ENCODE assay signal across 27 cellular contexts in genomic region chr14:38003746-38004609, GRCh38.
"Had no signal": no experiment of that assay in that cellular context is flagged by ENCODE, and none has a peak within 500 bp of the region (broad histone marks: within the 10 kb centered on the region; RNA-seq: fewer than 3 reads in every experiment).

No MANE protein-coding gene starts in this region.

- H3K4me1 Mint-ChIP-seq: brain had no signal

- H3K36me3 ChIP-seq: ascending aorta, SJCRH30 had no signal

- H3K9me3 ChIP-seq: ascending aorta, SJCRH30, SK-N-SH had no signal

- H3K9ac ChIP-seq: SK-N-SH had no signal

- DNase-seq: activated CD4-positive, alpha-beta T cell treated with anti-CD3 and anti-CD28 coated beads for 4 hours; activated CD8-positive, alpha-beta memory T cell treated with anti-CD3 and anti-CD28 coated beads, Interleukin-2, amount 50 U/mL, for 48 hours; activated CD8-positive, alpha-beta T cell treated with anti-CD3 and anti-CD28 coated beads, Interleukin-2, amount 10 ng/mL, durations not matched to agents 7 days and 5 days; activated naive CD4-positive, alpha-beta T cell treated with anti-CD3 and anti-CD28 coated beads, Interleukin-2, amount 50 U/mL, for 16 hours; activated T-cell treated with anti-CD3 and anti-CD28 coated beads, Interleukin-2, amount 50 U/mL, for 1 hour; amniotic stem cell; cortex of kidney; MM.1S; NCI-H1105; NCI-H1436; NCI-H1694 treated with DMSO at 0.1 percent for 48 hours; NCI-H2029 treated with DMSO at 0.1 percent for 48 hours; NCI-H2227 treated with DMSO at 0.1 percent for 48 hours; NCI-H446 treated with DMSO at 0.1 percent for 48 hours; NCI-H526 treated with DMSO at 0.1 percent for 48 hours; OCI-M1; Right ventricle myocardium superior; SJCRH30; SK-N-SH; T-helper 1 cell had no signal

- H3K9me3 Mint-ChIP-seq: brain; central memory CD8-positive, alpha-beta T cell had no signal

- ATAC-seq: activated CD4-positive, CD25-positive, alpha-beta regulatory T cell treated with anti-CD3 and anti-CD28 coated beads, Interleukin-2, amount 50 U/mL, for 24 hours; activated CD8-positive, alpha-beta T cell treated with anti-CD3 and anti-CD28 coated beads, Interleukin-2, amount 10 ng/mL, durations not matched to agents 7 days and 5 days; Panc1 had no signal

- H3K27ac Mint-ChIP-seq: activated CD8-positive, alpha-beta T cell treated with anti-CD3 and anti-CD28 coated beads, Interleukin-2, amount 10 ng/mL, durations not matched to agents 7 days and 5 days; brain had no signal

- H3K4me3 Mint-ChIP-seq: activated CD8-positive, alpha-beta T cell treated with anti-CD3 and anti-CD28 coated beads, Interleukin-2, amount 10 ng/mL, durations not matched to agents 7 days and 5 days; brain; central memory CD8-positive, alpha-beta T cell had no signal

- H3K4me1 ChIP-seq: ascending aorta, SJCRH30 had no signal

- H3K4me3 ChIP-seq: ascending aorta, SJCRH30 had no signal

- H3K36me3 Mint-ChIP-seq: brain had no signal

- H3K27ac ChIP-seq: ascending aorta, RWPE1, SJCRH30, VCaP had no signal

- H3K4me2 ChIP-seq: SK-N-SH had no signal

- H3K27me3 Mint-ChIP-seq: brain; central memory CD8-positive, alpha-beta T cell had no signal

- H3K9me2 ChIP-seq: SK-N-SH had no signal

- H3K27me3 ChIP-seq: ascending aorta, SJCRH30 had no signal
